ENCODE assay signal across 19 cellular contexts in the genomic region with DNA sequence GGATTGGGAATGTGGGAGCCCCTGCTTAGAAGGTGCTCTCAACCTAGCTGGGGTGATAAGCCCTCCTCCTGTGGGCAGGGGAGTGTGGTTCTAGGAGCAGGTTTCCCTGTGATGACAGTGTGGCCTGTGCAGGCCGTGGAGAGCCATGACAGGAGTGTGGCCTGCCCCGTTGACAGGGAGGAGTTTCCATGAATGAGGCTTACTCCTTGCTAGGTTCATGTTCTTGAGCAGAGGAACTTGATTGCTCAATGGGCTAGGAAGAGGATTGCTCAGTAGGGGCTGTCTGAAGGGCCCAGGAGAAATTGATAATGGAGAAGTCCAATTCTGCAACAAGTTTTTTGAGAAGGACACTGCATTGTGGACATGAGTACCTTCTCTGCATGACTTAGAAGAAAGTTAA.
A peak's percentile ranks its signal among the peaks of the same experiment; 100 is the strongest.
DNase-seq lines count a peak whose midpoint lies in the region; ATAC-seq and TF ChIP-seq lines count a peak whose summit lies in the region.
"Had no signal": no experiment of that assay in that cellular context is flagged by ENCODE, and none has a peak within 500 bp of the region (broad histone marks: within the 10 kb centered on the region; RNA-seq: fewer than 3 reads in every experiment).

No MANE protein-coding gene starts in this region.

- no peaks in the 10 kb centered on the region for H3K27me3 Mint-ChIP-seq in activated T-cell treated with anti-CD3 and anti-CD28 coated beads, Interleukin-2, amount 50 U/mL, for 72 hours (ENCODE audit: low read depth)
- no peaks in the 10 kb centered on the region for H3K27me3 Mint-ChIP-seq in stimulated activated memory B cell treated with anti-CD40 and anti-IgM and Interleukin-4, amounts not matched to agents 10 μg/mL and 1 μg/mL and 100 μg/mL, for 72 hours
- peaks cover 2% of the 10 kb centered on the region for H3K27me3 Mint-ChIP-seq in GM23338 (ENCODE audit: insufficient read depth, low read depth, poor library complexity)
- no peaks in the 10 kb centered on the region for H3K27me3 Mint-ChIP-seq in T-cell
- H3K27me3 Mint-ChIP-seq: central memory CD8-positive, alpha-beta T cell; memory B cell had no signal

- H3K4me1 Mint-ChIP-seq in activated T-cell treated with anti-CD3 and anti-CD28 coated beads, Interleukin-2, amount 50 U/mL, for 72 hours (ENCODE audit: low read depth), result peaks cover 45% of the 10 kb centered on the region
- H3K4me1 Mint-ChIP-seq in stimulated activated memory B cell treated with anti-CD40 and anti-IgM and Interleukin-4, amounts not matched to agents 10 μg/mL and 1 μg/mL and 100 μg/mL, for 72 hours, result peaks cover 45% of the 10 kb centered on the region
- H3K4me1 Mint-ChIP-seq in GM23338 (peaks cover 24% of the 10 kb centered on the region; the same call in 2 of the 3 replicates), T-cell (peaks cover 58 to 60% (median 59%) of the 10 kb centered on the region in 3 donors)

- peak overlapping the region; percentile 88 for H3K27ac Mint-ChIP-seq in activated T-cell treated with anti-CD3 and anti-CD28 coated beads, Interleukin-2, amount 50 U/mL, for 72 hours
- H3K27ac Mint-ChIP-seq in stimulated activated memory B cell treated with anti-CD40 and anti-IgM and Interleukin-4, amounts not matched to agents 10 μg/mL and 1 μg/mL and 100 μg/mL, for 72 hours, result peak overlapping the region; percentile 40
- H3K27ac Mint-ChIP-seq in GM23338 (no peak overlapping the region), T-cell (no peak overlapping the region)

- H3K36me3 ChIP-seq in GM23338 (ENCODE audit: insufficient read depth), result peaks cover 19% of the 10 kb centered on the region

- peaks cover 11 to 34% of the 10 kb centered on the region in 2 donors for H3K36me3 Mint-ChIP-seq in activated T-cell treated with anti-CD3 and anti-CD28 coated beads, Interleukin-2, amount 50 U/mL, for 72 hours (ENCODE audit: insufficient read depth in 2 of 2)
- H3K36me3 Mint-ChIP-seq in stimulated activated memory B cell treated with anti-CD40 and anti-IgM and Interleukin-4, amounts not matched to agents 10 μg/mL and 1 μg/mL and 100 μg/mL, for 72 hours, result peaks cover 66% of the 10 kb centered on the region
- H3K36me3 Mint-ChIP-seq in GM23338 (ENCODE audit: low read depth) (peaks cover 54% of the 10 kb centered on the region), T-cell (peaks cover 50% of the 10 kb centered on the region)

- POLR2A ChIA-PET in T-cell (lab: Charles Lee), result no interaction called here

- peaks cover 38% of the 10 kb centered on the region for H4K20me1 ChIP-seq in GM23338 (replicated peaks; ENCODE audit: insufficient read depth)

- ATAC-seq in activated T-cell treated with anti-CD3 and anti-CD28 coated beads, Interleukin-2, amount 50 U/mL, for 72 hours (replicated peaks in 1 of 2), result no peak
- ATAC-seq in left ventricle myocardium superior (peak; percentile 28), GM23338 (no peak), T-cell (replicated peaks in 1 of 4) (no peak)
- no peak for ATAC-seq in stimulated activated memory B cell treated with anti-CD40 and anti-IgM and Interleukin-4, amounts not matched to agents 10 μg/mL and 1 μg/mL and 100 μg/mL, for 72 hours
- ATAC-seq: HCT116 had no signal

- no peak overlapping the region for H3K27ac ChIP-seq in GM23338 (ENCODE audit: low read depth)

- intact Hi-C loops in left ventricle myocardium superior (cut with micrococcal nuclease), result no loop called here

- CTCF ChIA-PET in T-cell (lab: Charles Lee), result no interaction called here

- H3K4me1 ChIP-seq in GM23338 (ENCODE audit: insufficient read depth), result no peaks in the 10 kb centered on the region

- H3K27me3 ChIP-seq in GM23338 (ENCODE audit: insufficient read depth), result no peaks in the 10 kb centered on the region
- H3K27me3 ChIP-seq: heart right ventricle had no signal

- H3K79me2 ChIP-seq in GM23338 (replicated peaks; ENCODE audit: insufficient read depth), result peaks cover 82% of the 10 kb centered on the region

- no peak overlapping the region for H3K4me3 Mint-ChIP-seq in activated T-cell treated with anti-CD3 and anti-CD28 coated beads, Interleukin-2, amount 50 U/mL, for 72 hours
- H3K4me3 Mint-ChIP-seq in stimulated activated memory B cell treated with anti-CD40 and anti-IgM and Interleukin-4, amounts not matched to agents 10 μg/mL and 1 μg/mL and 100 μg/mL, for 72 hours, result no peak overlapping the region
- no peak overlapping the region for H3K4me3 Mint-ChIP-seq in GM23338
- no peak overlapping the region for H3K4me3 Mint-ChIP-seq in T-cell
- H3K4me3 Mint-ChIP-seq: central memory CD8-positive, alpha-beta T cell; memory B cell; neural crest cell had no signal

- no peak overlapping the region for H3K4me3 ChIP-seq in GM23338
- H3K4me3 ChIP-seq: heart right ventricle had no signal

- H3K9me2 ChIP-seq in GM23338 (ENCODE audit: insufficient read depth), result no peaks in the 10 kb centered on the region

- peaks cover 4% of the 10 kb centered on the region; the same call in 1 of the 2 replicates for H3F3A ChIP-seq in GM23338 (replicated peaks; ENCODE audit: low read depth)

- DNase-seq in activated T-cell treated with anti-CD3 and anti-CD28 coated beads, Interleukin-2, amount 50 U/mL, for 72 hours, result no peak
- no peak for DNase-seq in activated T-cell treated with anti-CD3 and anti-CD28 coated beads, Interleukin-2, amount 50 U/mL, for 48 hours
- DNase-seq in NOMO-1 treated with DMSO at 0.1 percent for 48 hours (lab: John Stamatoyannopoulos, UW; ENCODE audit: unreplicated experiment) (peak; percentile 37), left ventricle myocardium superior (no peak), GM23338 (ENCODE audit: low spot score) (no peak), T-cell (no peak), amygdala (lab: John Stamatoyannopoulos, UW) (no peak)
- DNase-seq: activated CD4-positive, alpha-beta T cell treated with anti-CD3 and anti-CD28 coated beads, Interleukin-2, amount 50 U/mL, for 4 hours; effector memory CD4-positive, alpha-beta T cell; heart right ventricle; NCI-H1930; NCI-H446; NK-92 treated with Interleukin-12 subunit alpha and Interleukin-12 subunit beta, amount 100 ng/mL, for 24 hours; right cardiac atrium had no signal

- H3K9me3 Mint-ChIP-seq in activated T-cell treated with anti-CD3 and anti-CD28 coated beads, Interleukin-2, amount 50 U/mL, for 72 hours, result no peaks in the 10 kb centered on the region
- no peaks in the 10 kb centered on the region for H3K9me3 Mint-ChIP-seq in stimulated activated memory B cell treated with anti-CD40 and anti-IgM and Interleukin-4, amounts not matched to agents 10 μg/mL and 1 μg/mL and 100 μg/mL, for 72 hours
- H3K9me3 Mint-ChIP-seq in GM23338 (no peaks in the 10 kb centered on the region), T-cell (no peaks in the 10 kb centered on the region)
- H3K9me3 Mint-ChIP-seq: central memory CD8-positive, alpha-beta T cell; memory B cell; neural crest cell had no signal

- TF ChIP-seq CTCF in GM23338 (conservative IDR thresholded peaks at IDR 0.05; ENCODE audit: low read depth in 2 of 2), result no peak

- no peak overlapping the region for H3K4me2 ChIP-seq in GM23338

- H2AFZ ChIP-seq in GM23338, result no peak overlapping the region

TF ChIP-seq in GM23338, 12 proteins besides CTCF, POLR2A, EP300 and RAD21 (continues in another document):
- TF ChIP-seq NANOG (IDR thresholded peaks at IDR 0.05; ENCODE audit: borderline replicate concordance), result no peak
- TF ChIP-seq EZH2 (IDR thresholded peaks at IDR 0.05; ENCODE audit: low read depth, unreplicated experiment), result no peak
- no peak for TF ChIP-seq STAT1 (IDR thresholded peaks at IDR 0.05; ENCODE audit: unreplicated experiment)
- TF ChIP-seq, protein P1, sequence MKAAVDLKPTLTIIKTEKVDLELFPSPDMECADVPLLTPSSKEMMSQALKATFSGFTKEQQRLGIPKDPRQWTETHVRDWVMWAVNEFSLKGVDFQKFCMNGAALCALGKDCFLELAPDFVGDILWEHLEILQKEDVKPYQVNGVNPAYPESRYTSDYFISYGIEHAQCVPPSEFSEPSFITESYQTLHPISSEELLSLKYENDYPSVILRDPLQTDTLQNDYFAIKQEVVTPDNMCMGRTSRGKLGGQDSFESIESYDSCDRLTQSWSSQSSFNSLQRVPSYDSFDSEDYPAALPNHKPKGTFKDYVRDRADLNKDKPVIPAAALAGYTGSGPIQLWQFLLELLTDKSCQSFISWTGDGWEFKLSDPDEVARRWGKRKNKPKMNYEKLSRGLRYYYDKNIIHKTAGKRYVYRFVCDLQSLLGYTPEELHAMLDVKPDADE (IDR thresholded peaks at IDR 0.05), result no peak
- no peak for TF ChIP-seq ZNF331 (CRISPR knock-in tag; IDR thresholded peaks at IDR 0.05; ENCODE audit: low read depth)

Comparison
In these comparisons a context has a peak if more than half of its experiments do, and no peak if none do; other contexts are left out.
1. H3K27ac Mint-ChIP-seq: peak in activated T-cell treated with anti-CD3 and anti-CD28 coated beads, Interleukin-2, amount 50 U/mL, for 72 hours (single experiment) and stimulated activated memory B cell treated with anti-CD40 and anti-IgM and Interleukin-4, amounts not matched to agents 10 μg/mL and 1 μg/mL and 100 μg/mL, for 72 hours (single experiment); none in GM23338 (single experiment) and T-cell (0 of 2).